In genomic region chr2:86825728-86826386, GRCh38 we compare ENCODE assay signal across 14 cellular contexts. TPM values are rescaled to one million over a fixed set of nuclear protein-coding genes. Genes with fewer than 3 reads are reported as not detected.
DNase-seq lines count a peak whose midpoint lies in the region; ATAC-seq and TF ChIP-seq lines count a peak whose summit lies in the region.
"Had no signal": no experiment of that assay in that cellular context is flagged by ENCODE, and none has a peak within 500 bp of the region (broad histone marks: within the 10 kb centered on the region; RNA-seq: fewer than 3 reads in every experiment).

No MANE protein-coding gene starts in this region.

- H3K4me3 ChIP-seq in upper lobe of right lung: peak overlapping the region; percentile 2
- H3K4me3 ChIP-seq in ovary: no peak overlapping the region

- peak overlapping the region in 3 of 5 donors; percentile 3 to 45 (median 32) for H3K4me3 Mint-ChIP-seq in immature natural killer cell

- intact Hi-C loops in upper lobe of right lung (cut with DNase I): no loop called here
- intact Hi-C loops in ovary (cut with DNase I): no loop called here

- TF ChIP-seq CTCF in upper lobe of right lung (IDR thresholded peaks at IDR 0.05): no peak
- TF ChIP-seq CTCF in ovary (IDR thresholded peaks at IDR 0.05): no peak

- peak; percentile 63 for DNase-seq in stimulated activated CD4-positive, alpha-beta T cell treated with anti-CD3 and anti-CD28 coated beads, Interleukin-1b, Interleukin-23, amount 100 ng/mL, for 48 hours
- DNase-seq in stimulated activated CD4-positive, alpha-beta T cell treated with anti-CD3 and anti-CD28 coated beads, Interleukin-4, amount 100 ng/mL, for 4 hours: no peak
- DNase-seq in activated CD8-positive, alpha-beta memory T cell treated with anti-CD3 and anti-CD28 coated beads, Interleukin-2, amount 50 U/mL, for 4 hours: peak; percentile 58
- DNase-seq in immature natural killer cell: peak; percentile 30 to 46 (median 41)
- no peak for DNase-seq in upper lobe of right lung
- DNase-seq in left lobe of liver (ENCODE audit: low spot score): no peak
- no peak for DNase-seq in ovary
- DNase-seq: DMS79, mesendoderm, NCI-H446 treated with DMSO at 0.1 percent for 48 hours had no signal

- H3K27me3 Mint-ChIP-seq in immature natural killer cell (ENCODE audit: low read depth in 3 of 3): peaks cover 0 to 2% (median under 1%) of the 10 kb centered on the region in 3 donors

- H3K9me3 ChIP-seq in upper lobe of right lung (no peaks in the 10 kb centered on the region), ovary (no peaks in the 10 kb centered on the region)

- no peaks in the 10 kb centered on the region for H3K9me3 Mint-ChIP-seq in immature natural killer cell

- peak; percentile 58 for ATAC-seq in upper lobe of right lung
- ATAC-seq in left lobe of liver: no peak
- no peak for ATAC-seq in GM21360 (IDR thresholded peaks at IDR 0.05; ENCODE audit: unreplicated experiment)

- H3K36me3 Mint-ChIP-seq in immature natural killer cell: peaks cover 0 to 5% (median 0%) of the 10 kb centered on the region in 3 donors

- no peak for TF ChIP-seq EP300 in ovary (IDR thresholded peaks at IDR 0.05)

- H3K27me3 ChIP-seq in upper lobe of right lung (no peaks in the 10 kb centered on the region), ovary (no peaks in the 10 kb centered on the region)

- TF ChIP-seq POLR2A in ovary (IDR thresholded peaks at IDR 0.05): no peak

- H3K27ac ChIP-seq in upper lobe of right lung (no peak overlapping the region), ovary (no peak overlapping the region)
- H3K27ac ChIP-seq: parathyroid adenoma had no signal

- WGBS in ovary, 3 donors: 74 to 81% (median 76%) methylated on average over 15 of the region's 15 CpGs

- no peaks in the 10 kb centered on the region for H3K36me3 ChIP-seq in upper lobe of right lung
- no peaks in the 10 kb centered on the region for H3K36me3 ChIP-seq in ovary

- peak overlapping the region in 5 of 6 donors; percentile 13 to 50 (median 18) for H3K27ac Mint-ChIP-seq in immature natural killer cell

- H3K4me1 Mint-ChIP-seq in immature natural killer cell: peaks cover 0 to 5% of the 10 kb centered on the region in 2 donors

- H3K4me1 ChIP-seq in upper lobe of right lung: no peaks in the 10 kb centered on the region
- H3K4me1 ChIP-seq in ovary (ENCODE audit: insufficient read depth): no peaks in the 10 kb centered on the region
- H3K4me1 ChIP-seq: parathyroid adenoma had no signal

RNA-seq across cellular contexts. Expression of gene CD8A, which starts 35.1 kb away (rescaled TPM):
- polyA plus RNA-seq in immature natural killer cell (100 to 1,000 TPM in 1 of 3 donors, 10 to 100 TPM in 2; 76.9 to 131 (median 93.4) TPM), ovary (10 to 100 TPM in 1 of 2 donors, 1 to 10 TPM in 1; 1.1 to 10.0 TPM)
- total RNA-seq in upper lobe of right lung (7.4 TPM), left lobe of liver (0.81 TPM), ovary (1 to 10 TPM in 4 of 7 donors, under 1 TPM in 3; 0.53 to 2.1 (median 1.1) TPM)
- total RNA-seq: HT-29 had no signal

RNA-seq across cellular contexts. Expression of gene CD8B, which starts 35.8 kb away (rescaled TPM):
- polyA plus RNA-seq in immature natural killer cell: 10 to 100 TPM in 1 of 3 donors, 1 to 10 TPM in 2; 1.7 to 21.0 (median 5.5) TPM
- 2.1 TPM for total RNA-seq in upper lobe of right lung
- 0.45 TPM for total RNA-seq in left lobe of liver
- 1 to 10 TPM in 2 of 7 donors, under 1 TPM in 4, not detected in 1; 0.22 to 1.5 (median 0.50) TPM for total RNA-seq in ovary
- polyA plus RNA-seq in ovary: 1 to 10 TPM in 1 of 2 donors, under 1 TPM in 1; 0.47 to 3.2 TPM
- total RNA-seq: dermis microvascular lymphatic vessel endothelial cell, HT-29 had no signal

Comparison
In these comparisons a context has a peak if more than half of its experiments do, and no peak if none do; other contexts are left out.
1. DNase-seq: peak in stimulated activated CD4-positive, alpha-beta T cell treated with anti-CD3 and anti-CD28 coated beads, Interleukin-1b, Interleukin-23, amount 100 ng/mL, for 48 hours (single experiment), activated CD8-positive, alpha-beta memory T cell treated with anti-CD3 and anti-CD28 coated beads, Interleukin-2, amount 50 U/mL, for 4 hours (single experiment) and immature natural killer cell (3 of 3); none in stimulated activated CD4-positive, alpha-beta T cell treated with anti-CD3 and anti-CD28 coated beads, Interleukin-4, amount 100 ng/mL, for 4 hours (0 of 2), upper lobe of right lung (single experiment), left lobe of liver (single experiment) and ovary (0 of 5).